In genomic region chr5:41068169-41068568, GRCh38 we compare ENCODE assay signal across 16 cellular contexts. TPM values are rescaled to one million over a fixed set of nuclear protein-coding genes. Genes with fewer than 3 reads are reported as not detected.
DNase-seq lines count a peak whose midpoint lies in the region; ATAC-seq and TF ChIP-seq lines count a peak whose summit lies in the region.
"Had no signal": no experiment of that assay in that cellular context is flagged by ENCODE, and none has a peak within 500 bp of the region (broad histone marks: within the 10 kb centered on the region; RNA-seq: fewer than 3 reads in every experiment).

No MANE protein-coding gene starts in this region.

- peaks cover 9% of the 10 kb centered on the region for H3K4me1 Mint-ChIP-seq in T-helper 17 cell
- H3K4me1 Mint-ChIP-seq: activated naive CD8-positive, alpha-beta T cell treated with anti-CD3 and anti-CD28 coated beads, Interleukin-2, amount 50 U/mL, for 24 hours had no signal

- no peak for DNase-seq in Right ventricle myocardium superior
- DNase-seq in cardiac septum (ENCODE audit: low spot score): no peak
- DNase-seq in NCI-H69 (lab: John Stamatoyannopoulos, UW): peak; percentile 60
- DNase-seq in fibroblast of mammary gland (ENCODE audit: low read depth): peak; percentile 14
- DNase-seq in iPS-NIHi7 (ENCODE audit: extremely low spot score): no peak
- no peak for DNase-seq in activated naive CD4-positive, alpha-beta T cell treated with Interleukin-2 at 50 U/mL for 16 hours
- DNase-seq in T-helper 17 cell: no peak
- DNase-seq: activated naive CD8-positive, alpha-beta T cell treated with anti-CD3 and anti-CD28 coated beads, Interleukin-2, amount 50 U/mL, for 24 hours; CD4-positive, alpha-beta memory T cell; left lung; NCI-H345; occipital lobe; SW 1271 had no signal

- intact Hi-C loops in Right ventricle myocardium superior (cut with DNase I) (no loop called here), cardiac septum (cut with DNase I) (no loop called here)

- no peaks in the 10 kb centered on the region for H3K9me3 ChIP-seq in T-helper 17 cell (ENCODE audit: control insufficient read depth, low read length, poor library complexity, severe bottlenecking)
- H3K9me3 ChIP-seq: left lung, thoracic aorta had no signal

- no peak overlapping the region for H3K4me3 Mint-ChIP-seq in T-helper 17 cell
- H3K4me3 Mint-ChIP-seq: activated naive CD8-positive, alpha-beta T cell treated with anti-CD3 and anti-CD28 coated beads, Interleukin-2, amount 50 U/mL, for 24 hours; activated T-helper 17 cell treated with anti-CD3 and anti-CD28 coated beads, Interleukin-2, amount 50 U/mL, for 72 hours; CD4-positive, alpha-beta memory T cell had no signal

- no peak overlapping the region for H3K4me3 ChIP-seq in fibroblast of mammary gland (ENCODE audit: control insufficient read depth, low read depth, low read length)
- H3K4me3 ChIP-seq: left lung, thoracic aorta had no signal

- H3K36me3 Mint-ChIP-seq in T-helper 17 cell (ENCODE audit: low read depth): no peaks in the 10 kb centered on the region
- H3K36me3 Mint-ChIP-seq: CD4-positive, alpha-beta memory T cell had no signal

- no peak for TF ChIP-seq CTCF in fibroblast of mammary gland (conservative IDR thresholded peaks at IDR 0.05; ENCODE audit: control insufficient read depth, insufficient read depth, low read depth, low read length)

- H3K27me3 Mint-ChIP-seq in T-helper 17 cell: peaks cover 4% of the 10 kb centered on the region
- H3K27me3 Mint-ChIP-seq: activated naive CD8-positive, alpha-beta T cell treated with anti-CD3 and anti-CD28 coated beads, Interleukin-2, amount 50 U/mL, for 24 hours; CD4-positive, alpha-beta memory T cell had no signal

- H3K27ac Mint-ChIP-seq in T-helper 17 cell: no peak overlapping the region
- H3K27ac Mint-ChIP-seq: activated naive CD8-positive, alpha-beta T cell treated with anti-CD3 and anti-CD28 coated beads, Interleukin-2, amount 50 U/mL, for 24 hours; activated T-helper 17 cell treated with anti-CD3 and anti-CD28 coated beads, Interleukin-2, amount 50 U/mL, for 72 hours; CD4-positive, alpha-beta memory T cell had no signal

- peak; percentile 36 for ATAC-seq in Right ventricle myocardium superior (ENCODE audit: poor library complexity)
- ATAC-seq in GM19463 (IDR thresholded peaks at IDR 0.05; ENCODE audit: unreplicated experiment): no peak
- ATAC-seq in T-helper 17 cell: no peak
- ATAC-seq: activated naive CD8-positive, alpha-beta T cell treated with anti-CD3 and anti-CD28 coated beads, Interleukin-2, amount 50 U/mL, for 24 hours; activated T-helper 17 cell treated with anti-CD3 and anti-CD28 coated beads, Interleukin-2, amount 50 U/mL, for 72 hours; left lung had no signal

RNA-seq across cellular contexts. Expression of gene MROH2B, which starts 3.0 kb away (rescaled TPM):
- total RNA-seq in Right ventricle myocardium superior (not detected), cardiac septum (not detected), T-helper 17 cell (not detected)
- total RNA-seq: activated T-helper 17 cell treated with anti-CD3 and anti-CD28 coated beads, Interleukin-2, amount 50 U/mL, for 72 hours; CD4-positive, alpha-beta memory T cell; left lung; occipital lobe; thoracic aorta had no signal

Comparison
In these comparisons a context has a peak if more than half of its experiments do, and no peak if none do; other contexts are left out.
1. DNase-seq: peak in NCI-H69 (single experiment) and fibroblast of mammary gland (single experiment); none in Right ventricle myocardium superior (single experiment), cardiac septum (single experiment), iPS-NIHi7 (single experiment), activated naive CD4-positive, alpha-beta T cell treated with Interleukin-2 at 50 U/mL for 16 hours (single experiment) and T-helper 17 cell (0 of 3).